ENCODE assay signal across 8 cellular contexts in the genomic region with DNA sequence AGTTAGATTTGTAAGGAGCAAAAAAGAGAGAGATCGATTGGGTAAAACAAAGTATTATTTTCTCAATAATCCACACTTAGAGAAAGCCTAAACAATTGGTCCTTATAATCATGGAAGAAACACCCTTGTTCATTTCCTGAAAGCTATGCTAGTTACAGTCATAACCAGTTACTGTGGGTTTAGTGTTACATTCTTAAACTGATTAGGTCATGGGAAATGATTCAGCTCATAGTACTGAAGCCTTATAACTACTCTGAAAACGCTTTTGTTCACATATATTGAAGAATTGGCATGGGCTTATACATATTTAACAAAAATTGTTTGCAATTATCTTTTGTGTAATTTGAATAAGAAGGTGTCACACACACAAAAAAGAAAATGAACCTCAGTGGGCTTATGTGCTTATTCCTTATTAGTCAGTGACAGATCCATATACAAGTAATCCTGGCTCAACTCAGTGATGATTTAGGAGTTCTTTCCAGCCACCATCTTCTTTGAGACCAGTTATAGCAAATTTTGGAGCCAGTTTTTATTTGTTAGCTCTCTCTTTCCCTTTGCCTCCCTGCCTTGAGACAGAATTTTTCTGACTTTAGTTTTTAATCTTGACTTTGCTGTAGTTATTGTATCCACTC.
DNase-seq lines count a peak whose midpoint lies in the region; ATAC-seq, FAIRE-seq and TF ChIP-seq lines count a peak whose summit lies in the region.

No MANE protein-coding gene starts in this region.

- no peaks in the 10 kb centered on the region for H3K9me3 ChIP-seq in lower lobe of right lung

- no peaks in the 10 kb centered on the region for H3K27me3 ChIP-seq in lower lobe of right lung (ENCODE audit: low read depth)

- DNase-seq in GM12892 (ENCODE audit: insufficient read length) (no peak), RCC 7860 (ENCODE audit: low spot score) (peak; percentile 86), iPS-NIHi11 (ENCODE audit: low spot score) (peak; percentile 26), NCI-H2227 treated with DMSO at 0.1 percent for 48 hours (lab: John Stamatoyannopoulos, UW) (no peak), globus pallidus (ENCODE audit: low spot score) (no peak), lower lobe of right lung (no peak), DMS79 (lab: John Stamatoyannopoulos, UW) (no peak)

- H3K36me3 ChIP-seq in lower lobe of right lung: no peaks in the 10 kb centered on the region

- H3K4me3 ChIP-seq in lower lobe of right lung: no peak overlapping the region

- no peak overlapping the region for H3K27ac ChIP-seq in lower lobe of right lung

- intact Hi-C loops in lower lobe of right lung (cut with DNase I): no loop called here

- TF ChIP-seq POLR2A in GM12892 (IDR thresholded peaks at IDR 0.05; ENCODE audit: low read depth, low read length): no peak

- FAIRE-seq in GM12892 (lab: Jason Lieb, UNC) (peak; percentile 72), RCC 7860 (lab: Jason Lieb, UNC) (peak; percentile 96)

- H3K4me1 ChIP-seq in lower lobe of right lung: no peaks in the 10 kb centered on the region

- no peak for TF ChIP-seq CTCF in lower lobe of right lung (IDR thresholded peaks at IDR 0.05)

- ATAC-seq in HG02610 (IDR thresholded peaks at IDR 0.05; ENCODE audit: unreplicated experiment) (peak; percentile 100), lower lobe of right lung (no peak)

Comparison
In these comparisons a context has a peak if more than half of its experiments do, and no peak if none do; other contexts are left out.
1. DNase-seq: peak in RCC 7860 (single experiment) and iPS-NIHi11 (single experiment); none in GM12892 (single experiment), NCI-H2227 treated with DMSO at 0.1 percent for 48 hours (single experiment), globus pallidus (single experiment), lower lobe of right lung (single experiment) and DMS79 (single experiment).